In the genomic region with DNA sequence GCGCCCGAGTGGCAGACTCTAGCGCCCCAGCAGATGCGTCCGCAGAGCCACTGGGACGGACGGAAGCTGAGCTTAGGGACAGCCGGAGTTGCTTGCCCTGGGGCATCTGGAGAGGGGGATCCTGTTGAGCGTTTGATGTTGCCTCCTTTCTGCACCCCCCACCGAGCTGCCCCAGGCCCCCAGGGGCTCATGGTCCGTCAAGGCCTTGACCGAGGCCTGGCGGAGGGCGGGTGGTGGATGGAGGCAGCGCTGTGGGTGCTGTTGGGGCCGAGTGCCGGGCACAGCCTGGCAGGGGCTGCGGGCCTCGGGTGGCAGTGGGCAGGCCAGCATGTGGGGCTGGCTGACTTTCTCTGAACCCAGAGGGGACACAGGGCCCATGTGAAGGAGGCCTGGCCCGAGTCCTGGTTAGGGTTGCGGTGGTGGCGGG, we compare ENCODE assay signal across 1 cellular context.
TF ChIP-seq lines count a peak whose summit lies in the region.

No MANE protein-coding gene starts in this region.

TF ChIP-seq in K562, 482 proteins besides CTCF, POLR2A, EP300 and RAD21:
- no peak for TF ChIP-seq PPARD (CRISPR knock-in tag; IDR thresholded peaks at IDR 0.05)
- 0 out of 2 replicates have a peak, but pooled peaks have one; percentile 12 for TF ChIP-seq POLR2G (IDR thresholded peaks at IDR 0.05; ENCODE audit: low read depth, low read length)
- no peak for TF ChIP-seq NR1H2 (CRISPR knock-in tag; IDR thresholded peaks at IDR 0.05)
- no peak for TF ChIP-seq SMARCB1 (IDR thresholded peaks at IDR 0.05; ENCODE audit: insufficient read length, low read depth)
